Comparison of ENCODE assay signal across 1 cellular context in the genomic region with DNA sequence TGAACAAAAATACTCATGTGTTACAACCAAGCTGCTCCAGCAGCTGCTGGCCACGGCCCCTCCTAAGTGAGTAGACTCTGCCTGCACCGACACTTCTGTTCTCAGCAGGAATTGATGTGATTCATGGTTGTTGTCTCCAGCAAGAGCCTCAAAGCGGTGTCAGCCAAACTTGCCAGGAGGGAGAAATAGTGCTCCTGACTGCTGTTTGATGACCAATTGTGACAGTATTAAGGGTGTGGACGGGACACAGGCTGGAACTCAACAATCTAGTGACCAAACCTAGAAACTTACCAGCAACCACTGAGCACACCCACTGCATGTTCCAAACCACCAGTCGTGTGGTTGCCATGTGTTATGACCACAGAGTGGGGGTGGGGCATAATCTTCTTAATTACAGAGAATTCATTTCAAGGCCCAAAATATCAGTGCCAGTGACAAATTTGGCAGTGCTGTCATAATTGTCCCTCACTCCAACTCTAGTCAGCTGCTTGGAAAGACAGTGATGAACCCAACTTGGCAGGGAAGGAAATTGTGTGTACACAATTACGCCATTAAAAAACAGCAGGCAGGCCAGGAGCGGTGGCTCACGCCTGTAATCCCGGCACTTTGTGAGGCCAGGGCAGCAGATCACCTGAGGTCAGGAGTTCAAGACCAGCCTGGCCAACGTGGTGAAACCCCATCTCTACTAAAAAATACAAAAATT.
A peak's percentile ranks its signal among the peaks of the same experiment; 100 is the strongest.
TF ChIP-seq lines count a peak whose summit lies in the region.

No MANE protein-coding gene starts in this region.

TF ChIP-seq in HepG2, 621 proteins besides CTCF, POLR2A, EP300 and RAD21 (continued from another document and continues in another):
- TF ChIP-seq, protein P1, sequence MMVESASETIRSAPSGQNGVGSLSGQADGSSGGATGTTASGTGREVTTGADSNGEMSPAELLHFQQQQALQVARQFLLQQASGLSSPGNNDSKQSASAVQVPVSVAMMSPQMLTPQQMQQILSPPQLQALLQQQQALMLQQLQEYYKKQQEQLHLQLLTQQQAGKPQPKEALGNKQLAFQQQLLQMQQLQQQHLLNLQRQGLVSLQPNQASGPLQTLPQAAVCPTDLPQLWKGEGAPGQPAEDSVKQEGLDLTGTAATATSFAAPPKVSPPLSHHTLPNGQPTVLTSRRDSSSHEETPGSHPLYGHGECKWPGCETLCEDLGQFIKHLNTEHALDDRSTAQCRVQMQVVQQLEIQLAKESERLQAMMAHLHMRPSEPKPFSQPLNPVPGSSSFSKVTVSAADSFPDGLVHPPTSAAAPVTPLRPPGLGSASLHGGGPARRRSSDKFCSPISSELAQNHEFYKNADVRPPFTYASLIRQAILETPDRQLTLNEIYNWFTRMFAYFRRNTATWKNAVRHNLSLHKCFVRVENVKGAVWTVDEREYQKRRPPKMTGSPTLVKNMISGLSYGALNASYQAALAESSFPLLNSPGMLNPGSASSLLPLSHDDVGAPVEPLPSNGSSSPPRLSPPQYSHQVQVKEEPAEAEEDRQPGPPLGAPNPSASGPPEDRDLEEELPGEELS (CRISPR knock-in tag; IDR thresholded peaks at IDR 0.05): 0 out of 2 replicates have a peak, but pooled peaks have one; percentile 21
- no peak for TF ChIP-seq GZF1 (CRISPR knock-in tag; IDR thresholded peaks at IDR 0.05)
- no peak for TF ChIP-seq RNF2 (conservative IDR thresholded peaks at IDR 0.05; ENCODE audit: low read depth)
- TF ChIP-seq REL (CRISPR knock-in tag; conservative IDR thresholded peaks at IDR 0.05): no peak
- TF ChIP-seq SIN3A (IDR thresholded peaks at IDR 0.05; ENCODE audit: borderline replicate concordance, low read depth, low read length): no peak
- TF ChIP-seq, protein P2, sequence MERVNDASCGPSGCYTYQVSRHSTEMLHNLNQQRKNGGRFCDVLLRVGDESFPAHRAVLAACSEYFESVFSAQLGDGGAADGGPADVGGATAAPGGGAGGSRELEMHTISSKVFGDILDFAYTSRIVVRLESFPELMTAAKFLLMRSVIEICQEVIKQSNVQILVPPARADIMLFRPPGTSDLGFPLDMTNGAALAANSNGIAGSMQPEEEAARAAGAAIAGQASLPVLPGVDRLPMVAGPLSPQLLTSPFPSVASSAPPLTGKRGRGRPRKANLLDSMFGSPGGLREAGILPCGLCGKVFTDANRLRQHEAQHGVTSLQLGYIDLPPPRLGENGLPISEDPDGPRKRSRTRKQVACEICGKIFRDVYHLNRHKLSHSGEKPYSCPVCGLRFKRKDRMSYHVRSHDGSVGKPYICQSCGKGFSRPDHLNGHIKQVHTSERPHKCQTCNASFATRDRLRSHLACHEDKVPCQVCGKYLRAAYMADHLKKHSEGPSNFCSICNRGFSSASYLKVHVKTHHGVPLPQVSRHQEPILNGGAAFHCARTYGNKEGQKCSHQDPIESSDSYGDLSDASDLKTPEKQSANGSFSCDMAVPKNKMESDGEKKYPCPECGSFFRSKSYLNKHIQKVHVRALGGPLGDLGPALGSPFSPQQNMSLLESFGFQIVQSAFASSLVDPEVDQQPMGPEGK (CRISPR knock-in tag; IDR thresholded peaks at IDR 0.05): no peak
- no peak for TF ChIP-seq ZNF33B (CRISPR knock-in tag; IDR thresholded peaks at IDR 0.05)
- TF ChIP-seq ZNF17 (CRISPR knock-in tag; IDR thresholded peaks at IDR 0.05): no peak
- no peak for TF ChIP-seq MEIS1 (CRISPR knock-in tag; IDR thresholded peaks at IDR 0.05; ENCODE audit: borderline replicate concordance)
- 0 out of 2 replicates have a peak, but pooled peaks have one; percentile 20 for TF ChIP-seq ZNF121 (CRISPR knock-in tag; IDR thresholded peaks at IDR 0.05)
- TF ChIP-seq ZNF292 (CRISPR knock-in tag; IDR thresholded peaks at IDR 0.05; ENCODE audit: borderline replicate concordance, low read depth): no peak
- no peak for TF ChIP-seq ZNF431 (CRISPR knock-in tag; IDR thresholded peaks at IDR 0.05; ENCODE audit: borderline replicate concordance, low read depth)
- no peak for TF ChIP-seq BRD4 (CRISPR knock-in tag; IDR thresholded peaks at IDR 0.05)
- no peak for TF ChIP-seq ZNF317 (CRISPR knock-in tag; IDR thresholded peaks at IDR 0.05)
- TF ChIP-seq MAZ (IDR thresholded peaks at IDR 0.05; ENCODE audit: borderline replicate concordance, low read depth, low read length): no peak
- no peak for TF ChIP-seq MAZ (CRISPR knock-in tag; IDR thresholded peaks at IDR 0.05; ENCODE audit: low read depth)
- no peak for TF ChIP-seq ZNF781 (CRISPR knock-in tag; IDR thresholded peaks at IDR 0.05; ENCODE audit: borderline replicate concordance, not compliant biosample characterization)
- TF ChIP-seq ZNF451 (CRISPR knock-in tag; IDR thresholded peaks at IDR 0.05): no peak
- TF ChIP-seq, protein P3, sequence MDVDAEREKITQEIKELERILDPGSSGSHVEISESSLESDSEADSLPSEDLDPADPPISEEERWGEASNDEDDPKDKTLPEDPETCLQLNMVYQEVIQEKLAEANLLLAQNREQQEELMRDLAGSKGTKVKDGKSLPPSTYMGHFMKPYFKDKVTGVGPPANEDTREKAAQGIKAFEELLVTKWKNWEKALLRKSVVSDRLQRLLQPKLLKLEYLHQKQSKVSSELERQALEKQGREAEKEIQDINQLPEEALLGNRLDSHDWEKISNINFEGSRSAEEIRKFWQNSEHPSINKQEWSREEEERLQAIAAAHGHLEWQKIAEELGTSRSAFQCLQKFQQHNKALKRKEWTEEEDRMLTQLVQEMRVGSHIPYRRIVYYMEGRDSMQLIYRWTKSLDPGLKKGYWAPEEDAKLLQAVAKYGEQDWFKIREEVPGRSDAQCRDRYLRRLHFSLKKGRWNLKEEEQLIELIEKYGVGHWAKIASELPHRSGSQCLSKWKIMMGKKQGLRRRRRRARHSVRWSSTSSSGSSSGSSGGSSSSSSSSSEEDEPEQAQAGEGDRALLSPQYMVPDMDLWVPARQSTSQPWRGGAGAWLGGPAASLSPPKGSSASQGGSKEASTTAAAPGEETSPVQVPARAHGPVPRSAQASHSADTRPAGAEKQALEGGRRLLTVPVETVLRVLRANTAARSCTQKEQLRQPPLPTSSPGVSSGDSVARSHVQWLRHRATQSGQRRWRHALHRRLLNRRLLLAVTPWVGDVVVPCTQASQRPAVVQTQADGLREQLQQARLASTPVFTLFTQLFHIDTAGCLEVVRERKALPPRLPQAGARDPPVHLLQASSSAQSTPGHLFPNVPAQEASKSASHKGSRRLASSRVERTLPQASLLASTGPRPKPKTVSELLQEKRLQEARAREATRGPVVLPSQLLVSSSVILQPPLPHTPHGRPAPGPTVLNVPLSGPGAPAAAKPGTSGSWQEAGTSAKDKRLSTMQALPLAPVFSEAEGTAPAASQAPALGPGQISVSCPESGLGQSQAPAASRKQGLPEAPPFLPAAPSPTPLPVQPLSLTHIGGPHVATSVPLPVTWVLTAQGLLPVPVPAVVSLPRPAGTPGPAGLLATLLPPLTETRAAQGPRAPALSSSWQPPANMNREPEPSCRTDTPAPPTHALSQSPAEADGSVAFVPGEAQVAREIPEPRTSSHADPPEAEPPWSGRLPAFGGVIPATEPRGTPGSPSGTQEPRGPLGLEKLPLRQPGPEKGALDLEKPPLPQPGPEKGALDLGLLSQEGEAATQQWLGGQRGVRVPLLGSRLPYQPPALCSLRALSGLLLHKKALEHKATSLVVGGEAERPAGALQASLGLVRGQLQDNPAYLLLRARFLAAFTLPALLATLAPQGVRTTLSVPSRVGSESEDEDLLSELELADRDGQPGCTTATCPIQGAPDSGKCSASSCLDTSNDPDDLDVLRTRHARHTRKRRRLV (CRISPR knock-in tag; IDR thresholded peaks at IDR 0.05): no peak
- TF ChIP-seq, protein P4, sequence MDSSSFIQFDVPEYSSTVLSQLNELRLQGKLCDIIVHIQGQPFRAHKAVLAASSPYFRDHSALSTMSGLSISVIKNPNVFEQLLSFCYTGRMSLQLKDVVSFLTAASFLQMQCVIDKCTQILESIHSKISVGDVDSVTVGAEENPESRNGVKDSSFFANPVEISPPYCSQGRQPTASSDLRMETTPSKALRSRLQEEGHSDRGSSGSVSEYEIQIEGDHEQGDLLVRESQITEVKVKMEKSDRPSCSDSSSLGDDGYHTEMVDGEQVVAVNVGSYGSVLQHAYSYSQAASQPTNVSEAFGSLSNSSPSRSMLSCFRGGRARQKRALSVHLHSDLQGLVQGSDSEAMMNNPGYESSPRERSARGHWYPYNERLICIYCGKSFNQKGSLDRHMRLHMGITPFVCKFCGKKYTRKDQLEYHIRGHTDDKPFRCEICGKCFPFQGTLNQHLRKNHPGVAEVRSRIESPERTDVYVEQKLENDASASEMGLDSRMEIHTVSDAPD (CRISPR knock-in tag; IDR thresholded peaks at IDR 0.05): no peak
- TF ChIP-seq SP1 (IDR thresholded peaks at IDR 0.05): no peak
- TF ChIP-seq SP1 (CRISPR knock-in tag; IDR thresholded peaks at IDR 0.05): no peak
- no peak for TF ChIP-seq ZNF713 (CRISPR knock-in tag; IDR thresholded peaks at IDR 0.05)
- TF ChIP-seq ELF3 (CRISPR knock-in tag; IDR thresholded peaks at IDR 0.05): no peak
- no peak for TF ChIP-seq MED1 (CRISPR knock-in tag; IDR thresholded peaks at IDR 0.05)
- no peak for TF ChIP-seq RFX1 (IDR thresholded peaks at IDR 0.05)
- TF ChIP-seq RARA (CRISPR knock-in tag; IDR thresholded peaks at IDR 0.05): peak; percentile 68
- TF ChIP-seq KAT8 (CRISPR knock-in tag; IDR thresholded peaks at IDR 0.05): no peak
- TF ChIP-seq, protein P5, sequence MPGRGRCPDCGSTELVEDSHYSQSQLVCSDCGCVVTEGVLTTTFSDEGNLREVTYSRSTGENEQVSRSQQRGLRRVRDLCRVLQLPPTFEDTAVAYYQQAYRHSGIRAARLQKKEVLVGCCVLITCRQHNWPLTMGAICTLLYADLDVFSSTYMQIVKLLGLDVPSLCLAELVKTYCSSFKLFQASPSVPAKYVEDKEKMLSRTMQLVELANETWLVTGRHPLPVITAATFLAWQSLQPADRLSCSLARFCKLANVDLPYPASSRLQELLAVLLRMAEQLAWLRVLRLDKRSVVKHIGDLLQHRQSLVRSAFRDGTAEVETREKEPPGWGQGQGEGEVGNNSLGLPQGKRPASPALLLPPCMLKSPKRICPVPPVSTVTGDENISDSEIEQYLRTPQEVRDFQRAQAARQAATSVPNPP (CRISPR knock-in tag; IDR thresholded peaks at IDR 0.05): no peak
- no peak for TF ChIP-seq ZFY (CRISPR knock-in tag; IDR thresholded peaks at IDR 0.05)
- no peak for TF ChIP-seq ETV5 (CRISPR knock-in tag; IDR thresholded peaks at IDR 0.05; ENCODE audit: borderline replicate concordance)
- no peak for TF ChIP-seq FOXC1 (CRISPR knock-in tag; IDR thresholded peaks at IDR 0.05; ENCODE audit: borderline replicate concordance)
- no peak for TF ChIP-seq MBD4 (IDR thresholded peaks at IDR 0.05; ENCODE audit: borderline replicate concordance, low read length)
- no peak for TF ChIP-seq ZNF737 (CRISPR knock-in tag; IDR thresholded peaks at IDR 0.05; ENCODE audit: borderline replicate concordance)
- TF ChIP-seq TGIF2 (CRISPR knock-in tag; IDR thresholded peaks at IDR 0.05): no peak
- TF ChIP-seq MYC (CRISPR knock-in tag; IDR thresholded peaks at IDR 0.05; ENCODE audit: borderline replicate concordance): no peak
- TF ChIP-seq ZSCAN9 (CRISPR knock-in tag; IDR thresholded peaks at IDR 0.05; ENCODE audit: borderline replicate concordance): no peak
- TF ChIP-seq RBFOX2 (IDR thresholded peaks at IDR 0.05; ENCODE audit: low read depth, low read length): no peak
- TF ChIP-seq, protein P6, sequence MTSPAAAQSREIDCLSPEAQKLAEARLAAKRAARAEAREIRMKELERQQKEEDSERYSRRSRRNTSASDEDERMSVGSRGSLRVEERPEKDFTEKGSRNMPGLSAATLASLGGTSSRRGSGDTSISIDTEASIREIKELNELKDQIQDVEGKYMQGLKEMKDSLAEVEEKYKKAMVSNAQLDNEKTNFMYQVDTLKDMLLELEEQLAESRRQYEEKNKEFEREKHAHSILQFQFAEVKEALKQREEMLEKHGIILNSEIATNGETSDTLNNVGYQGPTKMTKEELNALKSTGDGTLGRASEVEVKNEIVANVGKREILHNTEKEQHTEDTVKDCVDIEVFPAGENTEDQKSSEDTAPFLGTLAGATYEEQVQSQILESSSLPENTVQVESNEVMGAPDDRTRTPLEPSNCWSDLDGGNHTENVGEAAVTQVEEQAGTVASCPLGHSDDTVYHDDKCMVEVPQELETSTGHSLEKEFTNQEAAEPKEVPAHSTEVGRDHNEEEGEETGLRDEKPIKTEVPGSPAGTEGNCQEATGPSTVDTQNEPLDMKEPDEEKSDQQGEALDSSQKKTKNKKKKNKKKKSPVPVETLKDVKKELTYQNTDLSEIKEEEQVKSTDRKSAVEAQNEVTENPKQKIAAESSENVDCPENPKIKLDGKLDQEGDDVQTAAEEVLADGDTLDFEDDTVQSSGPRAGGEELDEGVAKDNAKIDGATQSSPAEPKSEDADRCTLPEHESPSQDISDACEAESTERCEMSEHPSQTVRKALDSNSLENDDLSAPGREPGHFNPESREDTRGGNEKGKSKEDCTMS (CRISPR knock-in tag; conservative IDR thresholded peaks at IDR 0.05): no peak
- TF ChIP-seq BRCA1 (CRISPR knock-in tag; IDR thresholded peaks at IDR 0.05): no peak
- no peak for TF ChIP-seq KLF9 (CRISPR knock-in tag; IDR thresholded peaks at IDR 0.05; ENCODE audit: low read depth)
- TF ChIP-seq, protein P7, sequence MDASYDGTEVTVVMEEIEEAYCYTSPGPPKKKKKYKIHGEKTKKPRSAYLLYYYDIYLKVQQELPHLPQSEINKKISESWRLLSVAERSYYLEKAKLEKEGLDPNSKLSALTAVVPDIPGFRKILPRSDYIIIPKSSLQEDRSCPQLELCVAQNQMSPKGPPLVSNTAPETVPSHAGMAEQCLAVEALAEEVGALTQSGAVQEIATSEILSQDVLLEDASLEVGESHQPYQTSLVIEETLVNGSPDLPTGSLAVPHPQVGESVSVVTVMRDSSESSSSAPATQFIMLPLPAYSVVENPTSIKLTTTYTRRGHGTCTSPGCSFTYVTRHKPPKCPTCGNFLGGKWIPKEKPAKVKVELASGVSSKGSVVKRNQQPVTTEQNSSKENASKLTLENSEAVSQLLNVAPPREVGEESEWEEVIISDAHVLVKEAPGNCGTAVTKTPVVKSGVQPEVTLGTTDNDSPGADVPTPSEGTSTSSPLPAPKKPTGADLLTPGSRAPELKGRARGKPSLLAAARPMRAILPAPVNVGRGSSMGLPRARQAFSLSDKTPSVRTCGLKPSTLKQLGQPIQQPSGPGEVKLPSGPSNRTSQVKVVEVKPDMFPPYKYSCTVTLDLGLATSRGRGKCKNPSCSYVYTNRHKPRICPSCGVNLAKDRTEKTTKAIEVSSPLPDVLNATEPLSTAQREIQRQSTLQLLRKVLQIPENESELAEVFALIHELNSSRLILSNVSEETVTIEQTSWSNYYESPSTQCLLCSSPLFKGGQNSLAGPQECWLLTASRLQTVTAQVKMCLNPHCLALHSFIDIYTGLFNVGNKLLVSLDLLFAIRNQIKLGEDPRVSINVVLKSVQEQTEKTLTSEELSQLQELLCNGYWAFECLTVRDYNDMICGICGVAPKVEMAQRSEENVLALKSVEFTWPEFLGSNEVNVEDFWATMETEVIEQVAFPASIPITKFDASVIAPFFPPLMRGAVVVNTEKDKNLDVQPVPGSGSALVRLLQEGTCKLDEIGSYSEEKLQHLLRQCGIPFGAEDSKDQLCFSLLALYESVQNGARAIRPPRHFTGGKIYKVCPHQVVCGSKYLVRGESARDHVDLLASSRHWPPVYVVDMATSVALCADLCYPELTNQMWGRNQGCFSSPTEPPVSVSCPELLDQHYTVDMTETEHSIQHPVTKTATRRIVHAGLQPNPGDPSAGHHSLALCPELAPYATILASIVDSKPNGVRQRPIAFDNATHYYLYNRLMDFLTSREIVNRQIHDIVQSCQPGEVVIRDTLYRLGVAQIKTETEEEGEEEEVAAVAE (CRISPR knock-in tag; IDR thresholded peaks at IDR 0.05; ENCODE audit: borderline replicate concordance): no peak
